In the genomic region with DNA sequence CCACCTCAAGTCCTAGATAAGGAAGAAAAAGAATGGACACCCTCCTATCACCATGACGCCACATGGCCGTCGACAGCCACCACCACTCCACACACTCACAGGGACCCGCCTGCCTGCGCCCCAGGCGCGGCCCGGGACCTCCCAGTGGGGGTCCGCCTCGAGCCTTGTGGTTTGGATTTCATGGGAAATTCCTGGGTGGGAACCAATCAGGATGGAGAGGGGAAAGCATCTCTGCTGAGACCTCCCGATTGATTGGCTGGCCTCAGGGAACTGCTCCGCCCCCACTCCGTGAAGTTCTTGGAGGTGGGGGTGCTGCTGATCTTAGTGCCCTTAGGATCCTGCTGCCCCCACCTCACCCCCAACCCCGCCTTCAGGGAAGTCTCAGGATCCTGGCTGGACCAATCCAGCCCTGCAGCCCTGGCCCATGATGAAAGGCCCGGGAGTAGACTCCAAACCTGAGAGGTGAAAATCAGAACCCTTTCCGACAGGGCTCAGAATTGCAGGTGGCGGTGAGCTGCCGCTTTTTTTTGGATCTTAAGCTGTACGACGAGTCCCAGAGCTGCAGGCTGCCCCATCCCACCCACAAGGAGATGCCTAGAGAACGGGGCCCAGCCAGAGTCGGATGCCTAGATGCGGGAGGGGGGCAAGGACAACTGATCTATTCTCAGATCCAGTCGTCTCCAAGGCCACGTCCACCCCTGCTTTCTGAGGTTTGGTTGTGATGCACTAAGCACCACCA, we compare ENCODE assay signal across 22 cellular contexts. TPM values are rescaled to one million over a fixed set of nuclear protein-coding genes. Genes with fewer than 3 reads are reported as not detected.
A peak's percentile ranks its signal among the peaks of the same experiment; 100 is the strongest.
DNase-seq lines count a peak whose midpoint lies in the region; ATAC-seq, FAIRE-seq and TF ChIP-seq lines count a peak whose summit lies in the region.
"Had no signal": no experiment of that assay in that cellular context is flagged by ENCODE, and none has a peak within 500 bp of the region (broad histone marks: within the 10 kb centered on the region; RNA-seq: fewer than 3 reads in every experiment).

No MANE protein-coding gene starts in this region.

- no peak overlapping the region for H3K4me2 ChIP-seq in K562 (ENCODE audit: insufficient read depth, low read length)
- H3K4me2 ChIP-seq: A549, BLaER1 had no signal

- H3K36me3 ChIP-seq in K562 (ENCODE audit: control insufficient read depth, insufficient read depth, low read length): no peaks in the 10 kb centered on the region
- H3K36me3 ChIP-seq in effector memory CD4-positive, alpha-beta T cell (ENCODE audit: control insufficient read depth, insufficient read depth, low read length): no peaks in the 10 kb centered on the region
- H3K36me3 ChIP-seq: BLaER1 had no signal

- no peak overlapping the region for H2AFZ ChIP-seq in K562 (ENCODE audit: low read depth, low read length)

- H4K20me1 ChIP-seq in K562 (replicated peaks; ENCODE audit: control insufficient read depth, insufficient read depth, low read length): peaks cover 6% of the 10 kb centered on the region; the same call in 1 of the 2 replicates
- H4K20me1 ChIP-seq: BLaER1 had no signal

- TF ChIP-seq RAD21 in K562 (CRISPR knock-in tag; conservative IDR thresholded peaks at IDR 0.05 in 1 of 2, IDR thresholded peaks at IDR 0.05 in 1 of 2): no peak

- H3K4me3 ChIP-seq in K562: no peak overlapping the region
- H3K4me3 ChIP-seq in effector memory CD4-positive, alpha-beta T cell (ENCODE audit: insufficient read depth, low read depth, low read length, poor library complexity, severe bottlenecking): no peak overlapping the region
- H3K4me3 ChIP-seq: A549, BLaER1 had no signal

- TF ChIP-seq EP300 in K562 (IDR thresholded peaks at IDR 0.05; ENCODE audit: low read length): no peak

- in situ Hi-C loops in K562 (cut with MboI): loop anchor here (10.0 kb wide), 2 partner anchors 150 to 300 kb away; no protein-coding TSS in a partner anchor

- peaks cover 0 to 4% of the 10 kb centered on the region in 2 experiments; a peak in 1 of 5 replicates for H3K4me1 ChIP-seq in K562 (replicated peaks in 1 of 2; ENCODE audit: control insufficient read depth in 2 of 2, insufficient read depth in 2 of 2, low read length in 2 of 2)
- no peaks in the 10 kb centered on the region for H3K4me1 ChIP-seq in effector memory CD4-positive, alpha-beta T cell (ENCODE audit: control insufficient read depth, insufficient read depth, low read length, poor library complexity, severe bottlenecking)
- H3K4me1 ChIP-seq: A549 had no signal

- FAIRE-seq in K562 (lab: Jason Lieb, UNC): no peak
- FAIRE-seq: A549, G401.6, GM12891, H54 had no signal

- H3K27me3 ChIP-seq in K562 (ENCODE audit: control insufficient read depth in 2 of 2, insufficient read depth in 2 of 2, low read length in 2 of 2): peaks cover 14 to 50% of the 10 kb centered on the region in 2 experiments
- H3K27me3 ChIP-seq in effector memory CD4-positive, alpha-beta T cell (replicated peaks; ENCODE audit: control insufficient read depth, insufficient read depth, low read length, poor library complexity, severe bottlenecking): no peaks in the 10 kb centered on the region
- H3K27me3 ChIP-seq: BLaER1 had no signal

- H3K27ac ChIP-seq in K562 (ENCODE audit: extremely low read depth, low read depth, low read length): no peak overlapping the region
- H3K27ac ChIP-seq in effector memory CD4-positive, alpha-beta T cell (ENCODE audit: insufficient read depth, low read length, poor library complexity, severe bottlenecking): no peak overlapping the region
- H3K27ac ChIP-seq: 22Rv1, A549, BLaER1, HL-60 had no signal

- intact Hi-C loops in K562 (cut with micrococcal nuclease) (no loop called here), posterior vena cava (cut with DNase I) (loop anchor here in 1 of 2 donors (5.0 kb wide), 1 partner anchor 148 kb away; no protein-coding TSS in a partner anchor)

- POLR2A ChIA-PET in K562 (lab: Yijun Ruan, JAX): interaction anchor here (1.2 kb wide), 1 partner anchor 9 kb away, joined by 3 read pairs; no protein-coding TSS in a partner anchor

- CTCF ChIA-PET in K562 (lab: Yijun Ruan, JAX; ENCODE audit: low intra/inter-chr PET ratio): no interaction called here

- DNase-seq in ELF-1 (ENCODE audit: low read depth, low spot score) (peak; percentile 71), K562 (ENCODE audit: extremely low read depth in 1 of 4, low spot score in 3 of 4) (peak in 3 of 4 experiments; percentile 27 to 61 (median 39)), iPS-NIHi7 (ENCODE audit: extremely low spot score) (peak; percentile 51), posterior vena cava (ENCODE audit: low spot score) (peak; percentile 68), NCI-H2196 (lab: John Stamatoyannopoulos, UW; ENCODE audit: unreplicated experiment) (no peak), amygdala (lab: John Stamatoyannopoulos, UW) (no peak)
- DNase-seq in effector memory CD4-positive, alpha-beta T cell: no peak
- DNase-seq: CD4-positive, alpha-beta memory T cell; DMS 273 treated with DMSO at 0.1 percent for 48 hours; DMS53; DND-41; EL; HFFc6 had no signal

- no peaks in the 10 kb centered on the region for H3K9me3 ChIP-seq in K562 (replicated peaks; ENCODE audit: control insufficient read depth, insufficient read depth, low read depth, low read length)
- no peaks in the 10 kb centered on the region for H3K9me3 ChIP-seq in effector memory CD4-positive, alpha-beta T cell (ENCODE audit: control insufficient read depth, low read length)
- H3K9me3 ChIP-seq: A549, BLaER1 had no signal

- no peak for TF ChIP-seq POLR2A in K562 (conservative IDR thresholded peaks at IDR 0.05)

- H3K9me1 ChIP-seq in K562 (ENCODE audit: control insufficient read depth, insufficient read depth, low read length): no peaks in the 10 kb centered on the region

- H3K79me2 ChIP-seq in K562 (ENCODE audit: control insufficient read depth, insufficient read depth, low read length): no peaks in the 10 kb centered on the region

- BruUV-seq in K562 (replicated peaks; lab: Mats Ljungman, UMichigan): no TSS peak

- H3K9ac ChIP-seq in K562 (ENCODE audit: insufficient read depth in 1 of 2, low read depth in 2 of 2, low read length in 2 of 2): no peak overlapping the region
- H3K9ac ChIP-seq: BLaER1 had no signal

- no peak for ATAC-seq in K562
- no peak for ATAC-seq in GM19463 (IDR thresholded peaks at IDR 0.05; ENCODE audit: unreplicated experiment)
- ATAC-seq: A549, HCT116 had no signal

- 7% methylated on average over 23 of the region's 25 CpGs for WGBS in K562 (ENCODE audit: insufficient coverage, low coverage, missing lambda C conversion rate)

- no peak for TF ChIP-seq CTCF in K562 (IDR thresholded peaks at IDR 0.05 in 2 of 3, conservative IDR thresholded peaks at IDR 0.05 in 1 of 3; ENCODE audit: insufficient read depth in 2 of 3, low read depth in 1 of 3, low read length in 3 of 3)

TF ChIP-seq in K562, 482 proteins besides CTCF, POLR2A, EP300 and RAD21:
- TF ChIP-seq, protein P1, sequence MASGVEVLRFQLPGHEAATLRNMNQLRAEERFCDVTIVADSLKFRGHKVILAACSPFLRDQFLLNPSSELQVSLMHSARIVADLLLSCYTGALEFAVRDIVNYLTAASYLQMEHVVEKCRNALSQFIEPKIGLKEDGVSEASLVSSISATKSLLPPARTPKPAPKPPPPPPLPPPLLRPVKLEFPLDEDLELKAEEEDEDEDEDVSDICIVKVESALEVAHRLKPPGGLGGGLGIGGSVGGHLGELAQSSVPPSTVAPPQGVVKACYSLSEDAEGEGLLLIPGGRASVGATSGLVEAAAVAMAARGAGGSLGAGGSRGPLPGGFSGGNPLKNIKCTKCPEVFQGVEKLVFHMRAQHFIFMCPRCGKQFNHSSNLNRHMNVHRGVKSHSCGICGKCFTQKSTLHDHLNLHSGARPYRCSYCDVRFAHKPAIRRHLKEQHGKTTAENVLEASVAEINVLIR (CRISPR knock-in tag; IDR thresholded peaks at IDR 0.05): no peak
- TF ChIP-seq CREBBP (IDR thresholded peaks at IDR 0.05; ENCODE audit: low read depth, low read length) (no peak), ZNF551 (CRISPR knock-in tag; IDR thresholded peaks at IDR 0.05) (no peak), NFYB (IDR thresholded peaks at IDR 0.05; ENCODE audit: extremely low read depth, insufficient read length) (peak; percentile 48), U2AF2 (optimal IDR thresholded peaks at IDR 0.05; ENCODE audit: low read depth, low read length) (no peak)
- TF ChIP-seq, protein P2, sequence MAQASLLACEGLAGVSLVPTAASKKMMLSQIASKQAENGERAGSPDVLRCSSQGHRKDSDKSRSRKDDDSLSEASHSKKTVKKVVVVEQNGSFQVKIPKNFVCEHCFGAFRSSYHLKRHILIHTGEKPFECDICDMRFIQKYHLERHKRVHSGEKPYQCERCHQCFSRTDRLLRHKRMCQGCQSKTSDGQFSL (CRISPR knock-in tag; IDR thresholded peaks at IDR 0.05): no peak
- TF ChIP-seq, protein P2 (tag; IDR thresholded peaks at IDR 0.05): no peak

RNA-seq across cellular contexts. Expression of a gene that starts 29.0 kb away (rescaled TPM):
- total RNA-seq in K562 (2011; cell fraction: chromatin; rRNA removed; ENCODE audit: low replicate concordance): not detected in 2 replicates
- 0.50 and 0.53 TPM in 2 replicates for total RNA-seq in K562 (2011; cell fraction: nucleolus; rRNA removed)
- total RNA-seq in K562 (2011; cell fraction: nucleoplasm; rRNA removed): 0.37 TPM in 1 of 2 replicates, not detected in the other
- total RNA-seq in K562 (2014; rRNA removed) (0.95 and 1.1 TPM in 2 replicates), K562 (2014; rRNA removed; fragmentation: Illumina TruSeq; extraction: Trizol) (0.16 and 0.55 TPM in 2 replicates), K562 (2015; rRNA removed; fragmentation: Illumina TruSeq; extraction: Trizol) (0.58 and 0.64 TPM in 2 replicates), K562 (2021) (0.80 and 1.0 TPM in 2 replicates), posterior vena cava (1 to 10 TPM; 4.3 to 6.4 TPM)
- polyA plus RNA-seq in K562 (2011; rRNA removed) (0.13 and 0.49 TPM in 2 replicates), K562 (2014; fragmentation: Illumina TruSeq; extraction: Trizol) (0.88 and 0.94 TPM in 2 replicates), K562 (2014; fragmentation: Nextera tagmentation; extraction: Ambion mirVana) (under 1 TPM; 0.06 to 0.07 TPM), K562 (2014; rRNA removed) (0.62 and 1.4 TPM in 2 replicates)
- polyA plus RNA-seq in K562 (2011; cell fraction: cytosol; rRNA removed): 0.33 and 0.47 TPM in 2 replicates
- 0.21 and 0.34 TPM in 2 replicates for polyA plus RNA-seq in K562 (2011; cell fraction: nucleus; rRNA removed)
- 1.5 and 1.7 TPM in 2 replicates for polyA plus RNA-seq in K562 (2012)
- polyA minus RNA-seq in K562 (2011; rRNA and poly(A)+ RNA removed): 0.15 TPM in 1 of 2 replicates, not detected in the other
- polyA minus RNA-seq in K562 (2011; cell fraction: cytosol; rRNA and poly(A)+ RNA removed): 0.73 TPM in 1 of 2 replicates, not detected in the other
- 0.44 TPM in 1 of 2 replicates, not detected in the other for polyA minus RNA-seq in K562 (2011; cell fraction: nucleus; rRNA and poly(A)+ RNA removed)
- polyA plus RNA-seq: CD4-positive, alpha-beta memory T cell had no signal

Comparison
In these comparisons a context has a peak if more than half of its experiments do, and no peak if none do; other contexts are left out.
1. DNase-seq: peak in ELF-1 (single experiment), K562 (3 of 4), iPS-NIHi7 (single experiment) and posterior vena cava (single experiment); none in NCI-H2196 (single experiment), effector memory CD4-positive, alpha-beta T cell (0 of 3) and amygdala (0 of 56).